ENCODE assay signal across 21 cellular contexts in the genomic region with DNA sequence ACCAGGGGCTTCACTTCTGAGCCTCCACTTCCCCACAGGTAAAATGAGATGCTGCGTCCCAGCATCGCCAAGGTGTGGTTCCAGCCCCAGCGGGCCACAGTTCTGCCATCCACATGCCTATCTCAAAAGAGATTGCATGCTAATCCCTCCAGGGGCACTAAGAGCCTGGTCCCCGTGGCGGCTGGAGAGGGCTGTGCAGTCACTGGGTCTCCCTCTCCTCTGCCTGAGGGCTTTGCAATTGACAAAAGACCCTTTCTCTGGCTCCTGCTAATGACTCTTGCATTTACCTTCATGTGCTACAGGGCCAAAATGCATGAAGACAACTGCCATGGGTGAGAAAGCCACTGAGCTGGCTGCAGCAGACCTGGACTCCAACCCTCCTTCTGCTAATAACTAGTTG. TPM values are rescaled to one million over a fixed set of nuclear protein-coding genes. Genes with fewer than 3 reads are reported as not detected.
DNase-seq lines count a peak whose midpoint lies in the region; ATAC-seq and TF ChIP-seq lines count a peak whose summit lies in the region.
"Had no signal": no experiment of that assay in that cellular context is flagged by ENCODE, and none has a peak within 500 bp of the region (broad histone marks: within the 10 kb centered on the region; RNA-seq: fewer than 3 reads in every experiment).

No MANE protein-coding gene starts in this region.

- intact Hi-C loops in thyroid gland (cut with DNase I) = no loop called here

- no peak for TF ChIP-seq POLR2A in thyroid gland (IDR thresholded peaks at IDR 0.05)

- H3K4me3 ChIP-seq in thyroid gland (replicated peaks in 1 of 3) = no peak overlapping the region
- H3K4me3 ChIP-seq: A549; BLaER1 treated with 17β-estradiol and CSF1 and Interleukin-3, amounts not matched to agents 10 nM and 100 nM had no signal

- peak; percentile 88 for DNase-seq in ELF-1 (ENCODE audit: low read depth, low spot score)
- peak; percentile 33 for DNase-seq in NCI-H69 (lab: John Stamatoyannopoulos, UW)
- DNase-seq in islet precursor cell = peak; percentile 96
- no peak for DNase-seq in thyroid gland
- DNase-seq in stimulated activated naive CD8-positive, alpha-beta T cell treated with anti-CD3 and anti-CD28 coated beads, Interleukin-15, amount 100 ng/mL, for 72 hours = no peak
- DNase-seq in activated T-cell treated with anti-CD3 and anti-CD28 coated beads, Interleukin-2, amount 50 U/mL, for 1 hour = no peak
- no peak for DNase-seq in DMS114 treated with DMSO at 0.1 percent for 48 hours (lab: John Stamatoyannopoulos, UW; ENCODE audit: unreplicated experiment)
- DNase-seq: ACHN; AML-193; BE2C; CD4-positive, alpha-beta T cell; CD8-positive, alpha-beta memory T cell; DMS 273 treated with DMSO at 0.1 percent for 48 hours; DMS53; DMS79 treated with DMSO at 0.1 percent for 48 hours; H7; HCEC 1CT had no signal

- peak overlapping the region in 2 of 3 donors; percentile 82 to 88 for H3K27ac ChIP-seq in thyroid gland
- H3K27ac ChIP-seq: 22Rv1; A549; BLaER1 treated with 17β-estradiol and CSF1 and Interleukin-3, amounts not matched to agents 10 nM and 100 nM had no signal

- H3K4me3 Mint-ChIP-seq in stimulated activated naive CD8-positive, alpha-beta T cell treated with anti-CD3 and anti-CD28 coated beads, Interleukin-15, amount 100 ng/mL, for 72 hours = no peak overlapping the region
- H3K4me3 Mint-ChIP-seq: CD14-positive monocyte; CD4-positive, alpha-beta T cell; CD8-positive, alpha-beta memory T cell had no signal

- peaks cover 78% of the 10 kb centered on the region for H3K27me3 Mint-ChIP-seq in stimulated activated naive CD8-positive, alpha-beta T cell treated with anti-CD3 and anti-CD28 coated beads, Interleukin-15, amount 100 ng/mL, for 72 hours

- H3K27ac Mint-ChIP-seq in stimulated activated naive CD8-positive, alpha-beta T cell treated with anti-CD3 and anti-CD28 coated beads, Interleukin-15, amount 100 ng/mL, for 72 hours = no peak overlapping the region
- H3K27ac Mint-ChIP-seq: CD14-positive monocyte; CD4-positive, alpha-beta T cell; CD8-positive, alpha-beta memory T cell had no signal

- H3K27me3 ChIP-seq in thyroid gland = no peaks in the 10 kb centered on the region
- H3K27me3 ChIP-seq: BE2C; BLaER1 treated with 17β-estradiol and CSF1 and Interleukin-3, amounts not matched to agents 10 nM and 100 nM had no signal

- H3K9me3 Mint-ChIP-seq in stimulated activated naive CD8-positive, alpha-beta T cell treated with anti-CD3 and anti-CD28 coated beads, Interleukin-15, amount 100 ng/mL, for 72 hours = no peaks in the 10 kb centered on the region
- H3K9me3 Mint-ChIP-seq: CD4-positive, alpha-beta T cell; CD8-positive, alpha-beta memory T cell had no signal

- no peak for TF ChIP-seq CTCF in thyroid gland (IDR thresholded peaks at IDR 0.05)

- ATAC-seq in stimulated activated naive CD8-positive, alpha-beta T cell treated with anti-CD3 and anti-CD28 coated beads, Interleukin-15, amount 100 ng/mL, for 72 hours = no peak
- ATAC-seq: A549 had no signal

- WGBS in thyroid gland, 2 donors = 93 to 100% methylated on average over 1 to 5 of the region's 5 CpGs

- H3K4me1 Mint-ChIP-seq in stimulated activated naive CD8-positive, alpha-beta T cell treated with anti-CD3 and anti-CD28 coated beads, Interleukin-15, amount 100 ng/mL, for 72 hours = no peaks in the 10 kb centered on the region
- H3K4me1 Mint-ChIP-seq: CD14-positive monocyte; CD8-positive, alpha-beta memory T cell had no signal

- no peaks in the 10 kb centered on the region for H3K9me3 ChIP-seq in thyroid gland
- H3K9me3 ChIP-seq: A549; BE2C; BLaER1 treated with 17β-estradiol and CSF1 and Interleukin-3, amounts not matched to agents 10 nM and 100 nM had no signal

- H3K36me3 ChIP-seq in thyroid gland = no peaks in the 10 kb centered on the region
- H3K36me3 ChIP-seq: BE2C; BLaER1 treated with 17β-estradiol and CSF1 and Interleukin-3, amounts not matched to agents 10 nM and 100 nM had no signal

- H3K4me1 ChIP-seq in thyroid gland = peaks cover 39 to 63% of the 10 kb centered on the region in 2 donors
- H3K4me1 ChIP-seq: BE2C had no signal

RNA-seq across cellular contexts. Expression of a gene that starts 18.5 kb away (rescaled TPM):
- 10 to 100 TPM; 41.7 to 66.7 (median 49.5) TPM for total RNA-seq in thyroid gland
- total RNA-seq: CD4-positive, alpha-beta T cell had no signal

Comparison
In these comparisons a context has a peak if more than half of its experiments do, and no peak if none do; other contexts are left out.
1. DNase-seq: peak in ELF-1 (single experiment), NCI-H69 (single experiment) and islet precursor cell (single experiment); none in thyroid gland (0 of 2), stimulated activated naive CD8-positive, alpha-beta T cell treated with anti-CD3 and anti-CD28 coated beads, Interleukin-15, amount 100 ng/mL, for 72 hours (0 of 2), activated T-cell treated with anti-CD3 and anti-CD28 coated beads, Interleukin-2, amount 50 U/mL, for 1 hour (single experiment) and DMS114 treated with DMSO at 0.1 percent for 48 hours (single experiment).